Comparison of ENCODE assay signal across 8 cellular contexts in the genomic region with DNA sequence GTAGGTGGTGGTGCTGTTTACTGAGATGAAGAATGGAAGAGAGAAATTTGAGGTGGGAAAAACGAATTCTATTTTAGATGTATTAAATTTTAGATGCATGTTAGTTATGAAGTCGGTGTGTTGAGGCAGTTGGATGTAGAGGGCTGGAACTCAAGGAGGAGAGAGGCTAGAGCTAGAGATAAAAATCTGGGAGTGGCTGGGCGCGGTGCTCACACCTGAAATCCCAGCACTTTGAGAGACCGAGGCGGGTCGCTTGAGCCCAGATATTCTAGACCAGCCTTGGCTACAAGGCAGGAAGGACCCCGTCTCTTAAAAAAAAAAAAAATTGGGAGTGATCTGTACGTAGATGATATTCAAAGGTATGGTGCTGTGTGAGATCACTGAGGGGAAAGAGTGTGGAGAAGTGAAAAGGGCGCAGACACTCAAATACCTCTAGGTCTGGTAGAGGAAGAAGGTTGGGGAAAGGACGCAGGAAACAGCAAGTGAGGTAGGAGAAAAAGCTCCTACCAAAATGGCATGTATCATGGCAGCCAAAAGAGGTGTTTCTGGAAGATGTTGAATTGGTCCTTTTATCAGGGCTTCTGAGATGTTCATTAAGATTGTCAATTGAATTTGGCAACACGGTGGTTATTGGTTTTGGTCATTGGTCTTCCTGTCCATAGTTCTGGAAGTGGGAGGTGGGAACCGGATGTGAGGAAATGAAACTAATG. TPM values are rescaled to one million over a fixed set of nuclear protein-coding genes. Genes with fewer than 3 reads are reported as not detected.
DNase-seq lines count a peak whose midpoint lies in the region; ATAC-seq and TF ChIP-seq lines count a peak whose summit lies in the region.

No MANE protein-coding gene starts in this region.

- H3K4me1 Mint-ChIP-seq in activated CD4-positive, alpha-beta T cell treated with anti-CD3 and anti-CD28 coated beads for 36 hours = peaks cover 43% of the 10 kb centered on the region

- no peak for TF ChIP-seq EP300 in stomach (IDR thresholded peaks at IDR 0.05)

- H3K27me3 ChIP-seq in iPS DF 6.9 (ENCODE audit: control insufficient read depth, insufficient read depth, low read length) (no peaks in the 10 kb centered on the region), stomach (no peaks in the 10 kb centered on the region)

- H3K27ac Mint-ChIP-seq in activated CD4-positive, alpha-beta T cell treated with anti-CD3 and anti-CD28 coated beads for 36 hours = peak overlapping the region; percentile 88

- H3K36me3 ChIP-seq in iPS DF 6.9 (ENCODE audit: control insufficient read depth, insufficient read depth, low read length) (no peaks in the 10 kb centered on the region), stomach (no peaks in the 10 kb centered on the region)

- peaks cover 25% of the 10 kb centered on the region for H3K36me3 Mint-ChIP-seq in activated CD4-positive, alpha-beta T cell treated with anti-CD3 and anti-CD28 coated beads for 36 hours (ENCODE audit: low read depth)

- H3K9me3 ChIP-seq in iPS DF 6.9 (ENCODE audit: control insufficient read depth, insufficient read depth, low read length) (no peaks in the 10 kb centered on the region), stomach (no peaks in the 10 kb centered on the region)

- CTCF ChIA-PET in activated CD4-positive, alpha-beta T cell treated with anti-CD3 and anti-CD28 coated beads for 36 hours (lab: Charles Lee) = interaction anchor here (0.5 to 0.9 kb wide), 3 partner anchors 13 to 184 kb away, joined by 3 to 7 read pairs (median 3); no protein-coding TSS in a partner anchor

- TF ChIP-seq CTCF in WI38 (IDR thresholded peaks at IDR 0.05; ENCODE audit: low read depth, low read length) = no peak
- TF ChIP-seq CTCF in stomach (IDR thresholded peaks at IDR 0.05) = no peak

- H3K9me3 Mint-ChIP-seq in activated CD4-positive, alpha-beta T cell treated with anti-CD3 and anti-CD28 coated beads for 36 hours (ENCODE audit: low read depth) = no peaks in the 10 kb centered on the region

- H3K4me3 ChIP-seq in WI38 (ENCODE audit: low read depth, low read length) (peak overlapping the region; percentile 97), iPS DF 6.9 (ENCODE audit: low read length) (peak overlapping the region; percentile 96; the same call in 1 of the 2 replicates), stomach (peak overlapping the region; percentile 89 to 99 (median 98))

- H3K4me3 Mint-ChIP-seq in activated CD4-positive, alpha-beta T cell treated with anti-CD3 and anti-CD28 coated beads for 36 hours = peak overlapping the region; percentile 91

- H3K27me3 Mint-ChIP-seq in activated CD4-positive, alpha-beta T cell treated with anti-CD3 and anti-CD28 coated beads for 36 hours = no peaks in the 10 kb centered on the region

- POLR2A ChIA-PET in activated CD4-positive, alpha-beta T cell treated with anti-CD3 and anti-CD28 coated beads for 36 hours (lab: Charles Lee) = interaction anchor here (0.5 to 1.2 kb wide), 3 partner anchors 62 to 75 kb away, joined by 3 to 6 read pairs (median 3); no protein-coding TSS in a partner anchor

- H3K27ac ChIP-seq in iPS DF 6.9 (ENCODE audit: low read length) (no peak overlapping the region), stomach (peak overlapping the region in 3 of 5 donors; percentile 91 to 97 (median 96))

- WGBS in iPS DF 6.9 (ENCODE audit: insufficient coverage, insufficient read length) = 100% methylated on average over 1 of the region's 13 CpGs
- 44 to 63% (median 48%) methylated on average over 13 of the region's 13 CpGs for WGBS in stomach, 5 donors

- intact Hi-C loops in activated CD4-positive, alpha-beta T cell treated with anti-CD3 and anti-CD28 coated beads for 36 hours (cut with DNase I, micrococcal nuclease) = loop anchor here (2.0 to 10.0 kb wide), 3 partner anchors 232 to 599 kb away; a partner anchor contains a TSS
- intact Hi-C loops in stomach (cut with DNase I; ENCODE audit: low total_unique reads) = no loop called here

- H3K4me1 ChIP-seq in iPS DF 6.9 (ENCODE audit: control insufficient read depth, insufficient read depth, low read length) (peaks cover 2% of the 10 kb centered on the region; the same call in 1 of the 2 replicates), stomach (peaks cover 5 to 33% (median 17%) of the 10 kb centered on the region in 4 donors)

- no peak for DNase-seq in activated CD4-positive, alpha-beta T cell treated with anti-CD3 and anti-CD28 coated beads for 36 hours
- no peak for DNase-seq in activated CD4-positive, alpha-beta T cell treated with anti-CD3 and anti-CD28 coated beads, Interleukin-2, amount 50 U/mL, for 1 hour
- no peak for DNase-seq in iPS DF 6.9 (ENCODE audit: low read depth, low spot score)
- DNase-seq in stomach = no peak

- no peak for TF ChIP-seq POLR2A in stomach (IDR thresholded peaks at IDR 0.05)

- no peak for ATAC-seq in activated CD4-positive, alpha-beta T cell treated with anti-CD3 and anti-CD28 coated beads for 36 hours
- ATAC-seq in HG03442 (IDR thresholded peaks at IDR 0.05; ENCODE audit: unreplicated experiment) (no peak), HG02885 (IDR thresholded peaks at IDR 0.05; ENCODE audit: poor library complexity, unreplicated experiment) (no peak), HG03432 (IDR thresholded peaks at IDR 0.05; ENCODE audit: unreplicated experiment) (no peak)

RNA-seq across cellular contexts. Expression of a gene that starts 1.8 kb away (rescaled TPM):
- total RNA-seq in activated CD4-positive, alpha-beta T cell treated with anti-CD3 and anti-CD28 coated beads for 36 hours = 10 to 100 TPM; 59.4 to 73.9 TPM
- total RNA-seq in stomach = 10 to 100 TPM; 18.7 to 68.8 (median 23.5) TPM
- 1 to 10 TPM; 3.1 to 4.4 (median 4.2) TPM for polyA plus RNA-seq in stomach
